Comparison of ENCODE assay signal across 1 cellular context in the genomic region with DNA sequence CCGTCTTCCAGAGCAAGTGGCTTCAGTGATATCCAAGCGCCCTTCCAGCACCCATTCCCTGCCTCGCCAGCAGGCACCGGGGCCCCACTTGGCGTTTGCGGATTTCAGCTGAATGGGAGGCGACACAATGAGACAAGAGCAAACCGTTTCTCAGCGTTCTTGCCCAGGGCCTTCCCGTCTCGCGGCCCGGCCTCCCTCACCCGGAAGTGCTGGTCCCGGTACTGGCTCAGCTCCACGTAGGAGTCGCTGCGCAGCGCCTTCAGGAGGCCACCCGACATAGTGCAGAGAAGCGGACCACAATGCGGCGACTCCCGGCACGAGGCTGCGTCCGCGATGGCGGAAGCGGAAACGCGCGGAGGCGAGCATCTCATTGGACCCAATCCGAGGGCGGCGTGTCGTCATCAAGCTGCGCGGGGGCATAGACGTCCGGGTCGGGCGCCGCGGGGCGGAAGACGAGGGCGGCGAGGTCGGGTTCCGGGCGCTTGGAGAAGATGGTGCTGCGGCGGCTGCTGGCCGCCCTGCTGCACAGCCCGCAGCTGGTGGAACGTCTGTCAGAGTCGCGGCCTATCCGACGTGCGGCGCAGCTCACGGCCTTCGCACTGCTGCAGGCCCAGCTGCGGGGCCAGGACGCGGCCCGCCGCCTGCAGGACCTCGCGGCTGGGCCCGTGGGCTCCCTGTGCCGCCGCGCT.
TF ChIP-seq lines count a peak whose summit lies in the region.

TSS of gene NCBP2 (minus strand) at position 303 of the 689 bp plus-strand sequence. CDS start at position 278, 25 bp downstream.

TF ChIP-seq in WTC11, 78 proteins besides CTCF, POLR2A, EP300 and RAD21 (continued from another document and continues in another):
- 0 out of 2 replicates have a peak, but pooled peaks have one; percentile 68 for TF ChIP-seq IRF1 (CRISPR knock-in tag; IDR thresholded peaks at IDR 0.05)
- TF ChIP-seq PREB (CRISPR knock-in tag; IDR thresholded peaks at IDR 0.05; ENCODE audit: borderline replicate concordance) = peak; percentile 78; the same call in 1 of the 2 replicates
- peak; percentile 99 for TF ChIP-seq CREM (CRISPR knock-in tag; IDR thresholded peaks at IDR 0.05)
- no peak for TF ChIP-seq ZNF671 (CRISPR knock-in tag; IDR thresholded peaks at IDR 0.05)
- TF ChIP-seq ZNF232 (CRISPR knock-in tag; IDR thresholded peaks at IDR 0.05) = peak; percentile 77
- TF ChIP-seq SP1 (CRISPR knock-in tag; conservative IDR thresholded peaks at IDR 0.05) = peak; percentile 86
- TF ChIP-seq ATF2 (CRISPR knock-in tag; IDR thresholded peaks at IDR 0.05; ENCODE audit: borderline replicate concordance, low read depth) = peak; percentile 19; the same call in 1 of the 2 replicates
- TF ChIP-seq GRHL2 (CRISPR knock-in tag; IDR thresholded peaks at IDR 0.05; ENCODE audit: insufficient replicate concordance, severe bottlenecking) = no peak
- no peak for TF ChIP-seq ZMAT4 (CRISPR knock-in tag; IDR thresholded peaks at IDR 0.05)
- TF ChIP-seq RORB (CRISPR knock-in tag; IDR thresholded peaks at IDR 0.05) = no peak
- no peak for TF ChIP-seq OVOL2 (CRISPR knock-in tag; IDR thresholded peaks at IDR 0.05; ENCODE audit: borderline replicate concordance)
- peak; percentile 98 for TF ChIP-seq ETV6 (CRISPR knock-in tag; IDR thresholded peaks at IDR 0.05)
- TF ChIP-seq ZNF219 (CRISPR knock-in tag; IDR thresholded peaks at IDR 0.05; ENCODE audit: borderline replicate concordance) = no peak
- peak; percentile 50; the same call in 1 of the 2 replicates for TF ChIP-seq ZBTB21 (CRISPR knock-in tag; IDR thresholded peaks at IDR 0.05; ENCODE audit: borderline replicate concordance)
- TF ChIP-seq, protein P1, sequence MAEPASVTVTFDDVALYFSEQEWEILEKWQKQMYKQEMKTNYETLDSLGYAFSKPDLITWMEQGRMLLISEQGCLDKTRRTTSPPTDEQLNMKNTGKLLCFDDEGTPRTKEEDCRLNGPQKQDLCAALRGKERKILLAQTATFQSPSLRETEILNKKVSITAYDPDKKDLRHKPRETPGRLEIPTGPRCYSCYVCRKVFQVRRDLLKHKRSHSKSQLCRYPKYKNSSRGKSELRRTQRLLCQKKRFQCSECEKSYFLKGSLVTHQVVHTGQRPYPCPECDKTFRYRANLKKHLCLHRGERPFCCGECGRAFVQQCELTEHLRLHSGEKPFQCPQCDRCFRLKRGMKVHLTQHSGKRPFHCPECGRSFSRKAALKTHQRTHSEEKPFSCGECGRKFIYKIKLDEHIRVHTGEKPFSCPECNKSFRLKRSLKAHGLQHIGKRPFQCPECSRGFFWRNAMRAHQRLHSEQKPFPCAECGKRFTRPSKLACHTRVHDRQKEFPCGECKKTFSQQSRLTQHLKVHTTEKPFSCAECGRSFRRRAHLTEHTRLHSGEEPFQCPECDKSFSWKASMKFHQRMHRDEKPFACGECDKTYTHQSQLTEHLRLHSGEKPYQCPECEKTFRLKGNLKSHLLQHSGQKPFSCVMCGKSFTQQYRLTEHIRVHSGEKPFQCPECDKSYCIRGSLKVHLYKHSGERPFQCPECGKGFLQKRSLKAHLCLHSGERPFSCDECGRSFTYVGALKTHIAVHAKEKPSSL (CRISPR knock-in tag; conservative IDR thresholded peaks at IDR 0.05) = no peak
- TF ChIP-seq SMAD3 (CRISPR knock-in tag; IDR thresholded peaks at IDR 0.05; ENCODE audit: borderline replicate concordance) = peak; percentile 24; the same call in 1 of the 2 replicates
- peak; percentile 96; the same call in 1 of the 2 replicates for TF ChIP-seq KAT7 (CRISPR knock-in tag; IDR thresholded peaks at IDR 0.05; ENCODE audit: borderline replicate concordance)
- TF ChIP-seq ATF6 (CRISPR knock-in tag; IDR thresholded peaks at IDR 0.05) = no peak
- TF ChIP-seq ZNF317 (CRISPR knock-in tag; IDR thresholded peaks at IDR 0.05; ENCODE audit: borderline replicate concordance, low read depth) = 0 out of 2 replicates have a peak, but pooled peaks have one; percentile 45
- TF ChIP-seq, protein P2, sequence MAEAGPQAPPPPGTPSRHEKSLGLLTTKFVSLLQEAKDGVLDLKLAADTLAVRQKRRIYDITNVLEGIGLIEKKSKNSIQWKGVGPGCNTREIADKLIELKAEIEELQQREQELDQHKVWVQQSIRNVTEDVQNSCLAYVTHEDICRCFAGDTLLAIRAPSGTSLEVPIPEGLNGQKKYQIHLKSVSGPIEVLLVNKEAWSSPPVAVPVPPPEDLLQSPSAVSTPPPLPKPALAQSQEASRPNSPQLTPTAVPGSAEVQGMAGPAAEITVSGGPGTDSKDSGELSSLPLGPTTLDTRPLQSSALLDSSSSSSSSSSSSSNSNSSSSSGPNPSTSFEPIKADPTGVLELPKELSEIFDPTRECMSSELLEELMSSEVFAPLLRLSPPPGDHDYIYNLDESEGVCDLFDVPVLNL (CRISPR knock-in tag; IDR thresholded peaks at IDR 0.05; ENCODE audit: borderline replicate concordance, low read depth) = 0 out of 2 replicates have a peak, but pooled peaks have one; percentile 29
- TF ChIP-seq RELA (CRISPR knock-in tag; IDR thresholded peaks at IDR 0.05; ENCODE audit: borderline replicate concordance) = 0 out of 2 replicates have a peak, but pooled peaks have one; percentile 15
- TF ChIP-seq, protein P3, sequence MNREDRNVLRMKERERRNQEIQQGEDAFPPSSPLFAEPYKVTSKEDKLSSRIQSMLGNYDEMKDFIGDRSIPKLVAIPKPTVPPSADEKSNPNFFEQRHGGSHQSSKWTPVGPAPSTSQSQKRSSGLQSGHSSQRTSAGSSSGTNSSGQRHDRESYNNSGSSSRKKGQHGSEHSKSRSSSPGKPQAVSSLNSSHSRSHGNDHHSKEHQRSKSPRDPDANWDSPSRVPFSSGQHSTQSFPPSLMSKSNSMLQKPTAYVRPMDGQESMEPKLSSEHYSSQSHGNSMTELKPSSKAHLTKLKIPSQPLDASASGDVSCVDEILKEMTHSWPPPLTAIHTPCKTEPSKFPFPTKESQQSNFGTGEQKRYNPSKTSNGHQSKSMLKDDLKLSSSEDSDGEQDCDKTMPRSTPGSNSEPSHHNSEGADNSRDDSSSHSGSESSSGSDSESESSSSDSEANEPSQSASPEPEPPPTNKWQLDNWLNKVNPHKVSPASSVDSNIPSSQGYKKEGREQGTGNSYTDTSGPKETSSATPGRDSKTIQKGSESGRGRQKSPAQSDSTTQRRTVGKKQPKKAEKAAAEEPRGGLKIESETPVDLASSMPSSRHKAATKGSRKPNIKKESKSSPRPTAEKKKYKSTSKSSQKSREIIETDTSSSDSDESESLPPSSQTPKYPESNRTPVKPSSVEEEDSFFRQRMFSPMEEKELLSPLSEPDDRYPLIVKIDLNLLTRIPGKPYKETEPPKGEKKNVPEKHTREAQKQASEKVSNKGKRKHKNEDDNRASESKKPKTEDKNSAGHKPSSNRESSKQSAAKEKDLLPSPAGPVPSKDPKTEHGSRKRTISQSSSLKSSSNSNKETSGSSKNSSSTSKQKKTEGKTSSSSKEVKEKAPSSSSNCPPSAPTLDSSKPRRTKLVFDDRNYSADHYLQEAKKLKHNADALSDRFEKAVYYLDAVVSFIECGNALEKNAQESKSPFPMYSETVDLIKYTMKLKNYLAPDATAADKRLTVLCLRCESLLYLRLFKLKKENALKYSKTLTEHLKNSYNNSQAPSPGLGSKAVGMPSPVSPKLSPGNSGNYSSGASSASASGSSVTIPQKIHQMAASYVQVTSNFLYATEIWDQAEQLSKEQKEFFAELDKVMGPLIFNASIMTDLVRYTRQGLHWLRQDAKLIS (CRISPR knock-in tag; IDR thresholded peaks at IDR 0.05; ENCODE audit: borderline replicate concordance) = 0 out of 2 replicates have a peak, but pooled peaks have one; percentile 28
- TF ChIP-seq NR2C2 (CRISPR knock-in tag; IDR thresholded peaks at IDR 0.05) = no peak
- TF ChIP-seq, protein P4, sequence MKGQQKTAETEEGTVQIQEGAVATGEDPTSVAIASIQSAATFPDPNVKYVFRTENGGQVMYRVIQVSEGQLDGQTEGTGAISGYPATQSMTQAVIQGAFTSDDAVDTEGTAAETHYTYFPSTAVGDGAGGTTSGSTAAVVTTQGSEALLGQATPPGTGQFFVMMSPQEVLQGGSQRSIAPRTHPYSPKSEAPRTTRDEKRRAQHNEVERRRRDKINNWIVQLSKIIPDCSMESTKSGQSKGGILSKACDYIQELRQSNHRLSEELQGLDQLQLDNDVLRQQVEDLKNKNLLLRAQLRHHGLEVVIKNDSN (CRISPR knock-in tag; IDR thresholded peaks at IDR 0.05) = peak; percentile 70
- peak; percentile 82; the same call in 1 of the 2 replicates for TF ChIP-seq NFE2L1 (CRISPR knock-in tag; IDR thresholded peaks at IDR 0.05)
- TF ChIP-seq TEAD4 (CRISPR knock-in tag; IDR thresholded peaks at IDR 0.05) = no peak; the same call in 1 of the 2 replicates
- TF ChIP-seq SMAD4 (CRISPR knock-in tag; IDR thresholded peaks at IDR 0.05) = no peak
- TF ChIP-seq, protein P5, sequence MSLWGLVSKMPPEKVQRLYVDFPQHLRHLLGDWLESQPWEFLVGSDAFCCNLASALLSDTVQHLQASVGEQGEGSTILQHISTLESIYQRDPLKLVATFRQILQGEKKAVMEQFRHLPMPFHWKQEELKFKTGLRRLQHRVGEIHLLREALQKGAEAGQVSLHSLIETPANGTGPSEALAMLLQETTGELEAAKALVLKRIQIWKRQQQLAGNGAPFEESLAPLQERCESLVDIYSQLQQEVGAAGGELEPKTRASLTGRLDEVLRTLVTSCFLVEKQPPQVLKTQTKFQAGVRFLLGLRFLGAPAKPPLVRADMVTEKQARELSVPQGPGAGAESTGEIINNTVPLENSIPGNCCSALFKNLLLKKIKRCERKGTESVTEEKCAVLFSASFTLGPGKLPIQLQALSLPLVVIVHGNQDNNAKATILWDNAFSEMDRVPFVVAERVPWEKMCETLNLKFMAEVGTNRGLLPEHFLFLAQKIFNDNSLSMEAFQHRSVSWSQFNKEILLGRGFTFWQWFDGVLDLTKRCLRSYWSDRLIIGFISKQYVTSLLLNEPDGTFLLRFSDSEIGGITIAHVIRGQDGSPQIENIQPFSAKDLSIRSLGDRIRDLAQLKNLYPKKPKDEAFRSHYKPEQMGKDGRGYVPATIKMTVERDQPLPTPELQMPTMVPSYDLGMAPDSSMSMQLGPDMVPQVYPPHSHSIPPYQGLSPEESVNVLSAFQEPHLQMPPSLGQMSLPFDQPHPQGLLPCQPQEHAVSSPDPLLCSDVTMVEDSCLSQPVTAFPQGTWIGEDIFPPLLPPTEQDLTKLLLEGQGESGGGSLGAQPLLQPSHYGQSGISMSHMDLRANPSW (CRISPR knock-in tag; conservative IDR thresholded peaks at IDR 0.05; ENCODE audit: low read depth) = no peak
- TF ChIP-seq ZNF396 (CRISPR knock-in tag; IDR thresholded peaks at IDR 0.05; ENCODE audit: borderline replicate concordance) = no peak
- TF ChIP-seq FOXP1 (CRISPR knock-in tag; IDR thresholded peaks at IDR 0.05; ENCODE audit: borderline replicate concordance) = peak; percentile 91; the same call in 1 of the 2 replicates
- TF ChIP-seq, protein P6, sequence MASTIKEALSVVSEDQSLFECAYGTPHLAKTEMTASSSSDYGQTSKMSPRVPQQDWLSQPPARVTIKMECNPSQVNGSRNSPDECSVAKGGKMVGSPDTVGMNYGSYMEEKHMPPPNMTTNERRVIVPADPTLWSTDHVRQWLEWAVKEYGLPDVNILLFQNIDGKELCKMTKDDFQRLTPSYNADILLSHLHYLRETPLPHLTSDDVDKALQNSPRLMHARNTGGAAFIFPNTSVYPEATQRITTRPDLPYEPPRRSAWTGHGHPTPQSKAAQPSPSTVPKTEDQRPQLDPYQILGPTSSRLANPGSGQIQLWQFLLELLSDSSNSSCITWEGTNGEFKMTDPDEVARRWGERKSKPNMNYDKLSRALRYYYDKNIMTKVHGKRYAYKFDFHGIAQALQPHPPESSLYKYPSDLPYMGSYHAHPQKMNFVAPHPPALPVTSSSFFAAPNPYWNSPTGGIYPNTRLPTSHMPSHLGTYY (CRISPR knock-in tag; IDR thresholded peaks at IDR 0.05) = no peak
- TF ChIP-seq ELF4 (CRISPR knock-in tag; IDR thresholded peaks at IDR 0.05; ENCODE audit: low read depth) = no peak
- TF ChIP-seq CDX4 (CRISPR knock-in tag; IDR thresholded peaks at IDR 0.05; ENCODE audit: borderline replicate concordance) = no peak
